ENCODE assay signal across 11 cellular contexts in the genomic region with DNA sequence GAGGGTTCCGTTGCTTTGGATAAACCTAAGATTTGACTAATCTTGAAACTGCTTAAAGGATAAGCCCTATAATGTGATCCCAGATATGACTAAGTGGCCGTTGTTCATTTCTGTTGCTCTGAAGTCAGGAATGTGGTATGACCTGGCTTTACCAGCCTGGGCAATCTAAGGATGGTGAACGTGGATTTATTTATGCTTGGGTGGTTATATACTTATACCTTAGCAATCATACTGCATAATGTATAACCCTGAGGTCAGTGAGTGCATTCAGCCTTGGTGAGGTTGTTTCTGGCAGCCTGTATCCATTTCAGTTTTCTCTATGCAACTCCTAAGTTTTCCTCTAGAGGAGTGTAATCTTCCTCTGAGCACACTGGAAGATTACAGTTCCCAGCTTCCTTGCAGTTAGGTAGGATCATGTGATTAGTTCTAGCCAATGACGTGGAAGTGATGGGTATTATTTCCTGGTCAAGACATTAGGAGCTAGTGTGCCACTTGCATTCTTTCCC. TPM values are rescaled to one million over a fixed set of nuclear protein-coding genes. Genes with fewer than 3 reads are reported as not detected.
DNase-seq lines count a peak whose midpoint lies in the region; TF ChIP-seq lines count a peak whose summit lies in the region.
"Had no signal": no experiment of that assay in that cellular context is flagged by ENCODE, and none has a peak within 500 bp of the region (broad histone marks: within the 10 kb centered on the region; RNA-seq: fewer than 3 reads in every experiment).

No MANE protein-coding gene starts in this region.

- no peak overlapping the region for H3K4me3 ChIP-seq in BJ (ENCODE audit: low read depth, low read length)
- peak overlapping the region in 1 of 4 donors; percentile 13 for H3K4me3 ChIP-seq in adrenal gland
- no peak overlapping the region for H3K4me3 ChIP-seq in kidney epithelial cell (ENCODE audit: low read depth, low read length)
- H3K4me3 ChIP-seq in suprapubic skin: no peak overlapping the region
- H3K4me3 ChIP-seq in prostate gland: no peak overlapping the region

- H3K4me1 ChIP-seq in adrenal gland (replicated peaks in 1 of 2) (peaks cover 23 to 29% of the 10 kb centered on the region in 2 donors), suprapubic skin (peaks cover 27% of the 10 kb centered on the region), prostate gland (replicated peaks) (no peaks in the 10 kb centered on the region)

- 58 to 86% (median 69%) methylated on average over 4 of the region's 4 CpGs for WGBS in adrenal gland, 4 donors
- WGBS in suprapubic skin: 47% methylated on average over 4 of the region's 4 CpGs
- 76% methylated on average over 4 of the region's 4 CpGs for WGBS in prostate gland

- H3K36me3 ChIP-seq in BJ (ENCODE audit: control insufficient read depth, insufficient read depth, low read length) (no peaks in the 10 kb centered on the region), adrenal gland (replicated peaks in 1 of 2) (no peaks in the 10 kb centered on the region), kidney epithelial cell (ENCODE audit: control insufficient read depth, insufficient read depth, low read length) (no peaks in the 10 kb centered on the region), suprapubic skin (no peaks in the 10 kb centered on the region), prostate gland (no peaks in the 10 kb centered on the region)

- TF ChIP-seq POLR2A in adrenal gland (IDR thresholded peaks at IDR 0.05): no peak
- TF ChIP-seq POLR2A in suprapubic skin (IDR thresholded peaks at IDR 0.05): no peak
- no peak for TF ChIP-seq POLR2A in prostate gland (IDR thresholded peaks at IDR 0.05)

- no peak for TF ChIP-seq EP300 in suprapubic skin (IDR thresholded peaks at IDR 0.05)

- DNase-seq in BJ (ENCODE audit: low read depth): no peak
- peak; percentile 60 for DNase-seq in HPDE6-E6E7 (ENCODE audit: extremely low spot score)
- DNase-seq in adrenal gland: no peak
- DNase-seq in kidney epithelial cell (ENCODE audit: low read depth): no peak
- DNase-seq in suprapubic skin (ENCODE audit: low spot score in 2 of 2): no peak
- DNase-seq in NCI-H1105 treated with DMSO at 0.1 percent for 48 hours (lab: John Stamatoyannopoulos, UW): no peak
- DNase-seq in prostate gland (ENCODE audit: low spot score): no peak
- DNase-seq in NCI-H2171 treated with DMSO at 0.1 percent for 48 hours (lab: John Stamatoyannopoulos, UW): no peak
- DNase-seq: activated CD4-positive, alpha-beta T cell treated with anti-CD3 and anti-CD28 coated beads, Interleukin-2, amount 50 U/mL, for 4 hours; effector memory CD4-positive, alpha-beta T cell; stimulated activated CD4-positive, alpha-beta T cell treated with anti-CD3 and anti-CD28 coated beads, Interleukin-4, amount 100 ng/mL, for 1 hour had no signal

- no peaks in the 10 kb centered on the region for H3K9me3 ChIP-seq in adrenal gland (replicated peaks in 1 of 3)
- no peaks in the 10 kb centered on the region for H3K9me3 ChIP-seq in suprapubic skin
- no peaks in the 10 kb centered on the region for H3K9me3 ChIP-seq in prostate gland

- intact Hi-C loops in adrenal gland (cut with DNase I) (no loop called here), prostate gland (cut with DNase I) (no loop called here)

- POLR2A ChIA-PET in BJ (lab: Charles Lee): no interaction called here

- H3K27ac ChIP-seq in adrenal gland (peak overlapping the region; percentile 7 to 63 (median 19)), suprapubic skin (no peak overlapping the region), prostate gland (no peak overlapping the region)

- H3K27me3 ChIP-seq in BJ (ENCODE audit: control insufficient read depth, insufficient read depth, low read length) (no peaks in the 10 kb centered on the region), adrenal gland (no peaks in the 10 kb centered on the region), kidney epithelial cell (ENCODE audit: control insufficient read depth, insufficient read depth, low read length) (no peaks in the 10 kb centered on the region), suprapubic skin (no peaks in the 10 kb centered on the region), prostate gland (replicated peaks; ENCODE audit: insufficient read depth) (no peaks in the 10 kb centered on the region)

- CTCF ChIA-PET in BJ (lab: Yijun Ruan, JAX): interaction anchor here (0.7 to 1.0 kb wide), 3 partner anchors 11 to 101 kb away, joined by 3 read pairs; no protein-coding TSS in a partner anchor

- TF ChIP-seq CTCF in BJ (IDR thresholded peaks at IDR 0.05; ENCODE audit: insufficient read depth, low read depth, low read length): peak; percentile 30
- TF ChIP-seq CTCF in adrenal gland (IDR thresholded peaks at IDR 0.05): peak in 3 of 6 experiments; percentile 21 to 31 (median 24)
- peak; percentile 31 for TF ChIP-seq CTCF in kidney epithelial cell (IDR thresholded peaks at IDR 0.05; ENCODE audit: insufficient read depth, low read length, poor library complexity, severe bottlenecking)
- TF ChIP-seq CTCF in suprapubic skin (IDR thresholded peaks at IDR 0.05): no peak
- no peak for TF ChIP-seq CTCF in prostate gland (IDR thresholded peaks at IDR 0.05)

RNA-seq across cellular contexts. Expression of a gene that starts 41.9 kb away (rescaled TPM):
- 86.3 and 95.2 TPM in 2 replicates for polyA plus RNA-seq in BJ (2011; rRNA removed)
- 76.8 and 85.3 TPM in 2 replicates for polyA minus RNA-seq in BJ (2011; rRNA and poly(A)+ RNA removed)
- 100 to 1,000 TPM; 138 to 310 (median 168) TPM for total RNA-seq in adrenal gland
- polyA plus RNA-seq in adrenal gland: 100 to 1,000 TPM in 1 of 3 donors, 10 to 100 TPM in 2; 17.8 to 102 (median 20.7) TPM
- 64.9 and 66.9 TPM in 2 replicates for total RNA-seq in kidney epithelial cell
- total RNA-seq in suprapubic skin: 100 to 1,000 TPM in 1 of 4 donors, 10 to 100 TPM in 3; 64.4 to 116 (median 71.3) TPM
- 10 to 100 TPM; 72.7 to 73.6 TPM for total RNA-seq in prostate gland

RNA-seq across cellular contexts. Expression of a gene that starts 42.1 kb away (rescaled TPM):
- polyA plus RNA-seq in BJ (2011; rRNA removed) (5.0 and 8.3 TPM in 2 replicates), adrenal gland (1 to 10 TPM; 2.6 to 9.5 (median 3.3) TPM)
- 6.7 and 8.3 TPM in 2 replicates for polyA minus RNA-seq in BJ (2011; rRNA and poly(A)+ RNA removed)
- total RNA-seq in adrenal gland (10 to 100 TPM in 1 of 8 donors, 1 to 10 TPM in 7; 3.7 to 11.6 (median 6.6) TPM), kidney epithelial cell (7.7 and 15.3 TPM in 2 replicates), suprapubic skin (1 to 10 TPM; 2.4 to 7.2 (median 3.8) TPM), prostate gland (10 to 100 TPM in 1 of 2 donors, 1 to 10 TPM in 1; 6.1 to 12.1 TPM)

Comparison
In these comparisons a context has a peak if more than half of its experiments do, and no peak if none do; other contexts are left out.
1. CTCF ChIP-seq: peak in BJ (single experiment) and kidney epithelial cell (single experiment); none in suprapubic skin (0 of 2) and prostate gland (0 of 4).
2. H3K27ac ChIP-seq: peak in adrenal gland (5 of 5); none in suprapubic skin (single experiment) and prostate gland (0 of 2).